21 cellular contexts compared by ENCODE assay signal in the genomic region with DNA sequence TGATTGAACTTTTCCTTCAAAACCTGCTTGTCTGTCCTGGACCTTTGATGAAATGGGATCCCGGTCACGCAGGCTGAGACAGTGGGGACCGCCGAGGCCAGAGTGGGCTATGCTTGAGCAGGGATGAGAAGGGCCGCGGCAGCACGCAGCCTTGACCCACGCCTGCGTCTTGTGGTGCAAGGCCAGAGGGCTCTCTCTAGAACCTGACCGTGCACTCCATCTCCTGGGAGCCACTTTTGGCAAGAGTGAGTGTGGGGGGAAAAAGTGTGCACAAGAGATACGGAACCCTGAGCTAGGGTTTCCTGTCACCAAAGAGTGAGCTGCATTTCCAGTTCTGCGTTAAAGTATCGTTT. TPM values are rescaled to one million over a fixed set of nuclear protein-coding genes. Genes with fewer than 3 reads are reported as not detected.
DNase-seq lines count a peak whose midpoint lies in the region; ATAC-seq and TF ChIP-seq lines count a peak whose summit lies in the region.
"Had no signal": no experiment of that assay in that cellular context is flagged by ENCODE, and none has a peak within 500 bp of the region (broad histone marks: within the 10 kb centered on the region; RNA-seq: fewer than 3 reads in every experiment).

No MANE protein-coding gene starts in this region.

- H3K27ac Mint-ChIP-seq in CD8-positive, alpha-beta T cell = no peak overlapping the region
- H3K27ac Mint-ChIP-seq in neural progenitor cell = peak overlapping the region; percentile 8
- H3K27ac Mint-ChIP-seq: activated naive CD4-positive, alpha-beta T cell treated with anti-CD3 and anti-CD28 coated beads, Interleukin-2, amount 50 U/mL, for 24 hours had no signal

- H3K4me3 ChIP-seq in CD8-positive, alpha-beta T cell (ENCODE audit: low read depth, low read length) = no peak overlapping the region
- no peak overlapping the region for H3K4me3 ChIP-seq in neural progenitor cell
- H3K4me3 ChIP-seq: coronary artery, GM23248, mucosa of descending colon had no signal

- CTCF ChIA-PET in CD8-positive, alpha-beta T cell (lab: Charles Lee) = interaction anchor here (1.1 to 1.8 kb wide), 2 partner anchors 8 to 16 kb away, joined by 3 to 6 read pairs; no protein-coding TSS in a partner anchor
- CTCF ChIA-PET in RWPE1 (lab: Yijun Ruan, JAX) = no interaction called here

- H3K4me1 ChIP-seq in CD8-positive, alpha-beta T cell (ENCODE audit: insufficient read depth, low read length) = peaks cover 30% of the 10 kb centered on the region
- H3K4me1 ChIP-seq in neural progenitor cell = peaks cover 8% of the 10 kb centered on the region

- peaks cover 48% of the 10 kb centered on the region for H3K36me3 Mint-ChIP-seq in CD8-positive, alpha-beta T cell
- H3K36me3 Mint-ChIP-seq in neural progenitor cell = peaks cover 18% of the 10 kb centered on the region

- POLR2A ChIA-PET in CD8-positive, alpha-beta T cell (lab: Charles Lee) = no interaction called here
- POLR2A ChIA-PET in RWPE1 (lab: Yijun Ruan, JAX; ENCODE audit: low non-redundant PET) = no interaction called here

- no peak overlapping the region for H3K4me2 ChIP-seq in neural progenitor cell

- peaks cover 12% of the 10 kb centered on the region for H3F3A ChIP-seq in neural progenitor cell (ENCODE audit: low read depth)

- intact Hi-C loops in CD8-positive, alpha-beta T cell (cut with DNase I, micrococcal nuclease) = no loop called here

- ATAC-seq in CD8-positive, alpha-beta T cell = no peak
- ATAC-seq in GM18907 (IDR thresholded peaks at IDR 0.05; ENCODE audit: unreplicated experiment) (peak; percentile 1), HG03135 (IDR thresholded peaks at IDR 0.05; ENCODE audit: unreplicated experiment) (no peak)

- no peaks in the 10 kb centered on the region for H3K9me3 ChIP-seq in CD8-positive, alpha-beta T cell (ENCODE audit: low read length)
- no peaks in the 10 kb centered on the region for H3K9me3 ChIP-seq in neural progenitor cell (ENCODE audit: low read depth)
- H3K9me3 ChIP-seq: mucosa of descending colon had no signal

- peak overlapping the region; percentile 39 for H3K4me3 Mint-ChIP-seq in CD8-positive, alpha-beta T cell
- no peak overlapping the region for H3K4me3 Mint-ChIP-seq in neural progenitor cell
- H3K4me3 Mint-ChIP-seq: activated naive CD4-positive, alpha-beta T cell treated with anti-CD3 and anti-CD28 coated beads, Interleukin-2, amount 50 U/mL, for 24 hours; stimulated activated effector memory CD8-positive, alpha-beta T cell treated with anti-CD3 and anti-CD28 coated beads, Interleukin-12 subunit alpha, Interleukin-12 subunit beta, amount 100 ng/mL, for 72 hours; WTC11 had no signal

- no peaks in the 10 kb centered on the region for H3K9me3 Mint-ChIP-seq in CD8-positive, alpha-beta T cell
- H3K9me3 Mint-ChIP-seq in neural progenitor cell = no peaks in the 10 kb centered on the region
- H3K9me3 Mint-ChIP-seq: activated naive CD4-positive, alpha-beta T cell treated with anti-CD3 and anti-CD28 coated beads, Interleukin-2, amount 50 U/mL, for 24 hours; stimulated activated effector memory CD8-positive, alpha-beta T cell treated with anti-CD3 and anti-CD28 coated beads, Interleukin-12 subunit alpha, Interleukin-12 subunit beta, amount 100 ng/mL, for 72 hours; WTC11 had no signal

- peaks cover 4% of the 10 kb centered on the region for H3K27me3 Mint-ChIP-seq in CD8-positive, alpha-beta T cell (ENCODE audit: low read depth)
- no peaks in the 10 kb centered on the region for H3K27me3 Mint-ChIP-seq in neural progenitor cell (ENCODE audit: insufficient read depth, low read depth)

- no peak overlapping the region for H2AFZ ChIP-seq in neural progenitor cell (replicated peaks)
- H2AFZ ChIP-seq: GM23248 had no signal

- TF ChIP-seq CTCF in CD8-positive, alpha-beta T cell (IDR thresholded peaks at IDR 0.05) = no peak
- TF ChIP-seq CTCF in RWPE1 (conservative IDR thresholded peaks at IDR 0.05; ENCODE audit: low read depth) = no peak
- TF ChIP-seq CTCF in neural progenitor cell (IDR thresholded peaks at IDR 0.05) = no peak

- no peaks in the 10 kb centered on the region for H3K79me2 ChIP-seq in neural progenitor cell (ENCODE audit: low read depth)

- H3K4me1 Mint-ChIP-seq in CD8-positive, alpha-beta T cell (ENCODE audit: low read depth) = peaks cover 41% of the 10 kb centered on the region
- peaks cover 17% of the 10 kb centered on the region for H3K4me1 Mint-ChIP-seq in neural progenitor cell
- H3K4me1 Mint-ChIP-seq: WTC11 had no signal

- no peak overlapping the region for H3K9ac ChIP-seq in neural progenitor cell
- H3K9ac ChIP-seq: GM23248 had no signal

- peaks cover 14% of the 10 kb centered on the region for H3K36me3 ChIP-seq in CD8-positive, alpha-beta T cell (ENCODE audit: insufficient read depth, low read length)
- no peaks in the 10 kb centered on the region for H3K36me3 ChIP-seq in neural progenitor cell

- H3K27me3 ChIP-seq in CD8-positive, alpha-beta T cell (ENCODE audit: insufficient read depth, low read length) = no peaks in the 10 kb centered on the region
- H3K27me3 ChIP-seq in neural progenitor cell = no peaks in the 10 kb centered on the region

- H4K20me1 ChIP-seq in neural progenitor cell (ENCODE audit: low read depth) = peaks cover 11% of the 10 kb centered on the region

- H3K27ac ChIP-seq in CD8-positive, alpha-beta T cell (ENCODE audit: low read depth, low read length) = no peak overlapping the region
- peak overlapping the region; percentile 9; the same call in 1 of the 2 replicates for H3K27ac ChIP-seq in RWPE1
- H3K27ac ChIP-seq in neural progenitor cell = peak overlapping the region; percentile 10
- H3K27ac ChIP-seq: coronary artery, GM23248 had no signal

- DNase-seq in CD8-positive, alpha-beta T cell = no peak
- DNase-seq in RWPE1 (ENCODE audit: low spot score) (no peak), neural progenitor cell (ENCODE audit: low spot score) (no peak), Ammon's horn (ENCODE audit: low spot score) (no peak), KG1 (lab: John Stamatoyannopoulos, UW) (no peak), T-helper 1 cell (no peak)
- DNase-seq: activated T-cell treated with anti-CD3 and anti-CD28 coated beads, Interleukin-2, amount 50 U/mL, for 48 hours; foreskin fibroblast; GM23248; NCI-H2029 treated with DMSO at 0.1 percent for 48 hours; NCI-H524 treated with DMSO at 0.1 percent for 48 hours; nucleus accumbens; retina; stimulated activated CD4-positive, alpha-beta T cell treated with anti-CD3 and anti-CD28 coated beads, Interleukin-15, amount 100 ng/mL, for 24 hours had no signal

RNA-seq across cellular contexts. Expression of a gene that starts 42.4 kb away (rescaled TPM):
- 100 to 1,000 TPM; 131 to 149 TPM for total RNA-seq in CD8-positive, alpha-beta T cell
- 64.9 and 74.8 TPM in 2 replicates for total RNA-seq in neural progenitor cell (ENCODE audit: low replicate concordance)

RNA-seq across cellular contexts. Expression of a gene that starts 50.3 kb away (rescaled TPM):
- under 1 TPM; 0.16 to 0.17 TPM for total RNA-seq in CD8-positive, alpha-beta T cell
- 7.3 and 20.8 TPM in 2 replicates for total RNA-seq in neural progenitor cell (ENCODE audit: low replicate concordance)
